ENCODE assay signal across 8 cellular contexts in the genomic region with DNA sequence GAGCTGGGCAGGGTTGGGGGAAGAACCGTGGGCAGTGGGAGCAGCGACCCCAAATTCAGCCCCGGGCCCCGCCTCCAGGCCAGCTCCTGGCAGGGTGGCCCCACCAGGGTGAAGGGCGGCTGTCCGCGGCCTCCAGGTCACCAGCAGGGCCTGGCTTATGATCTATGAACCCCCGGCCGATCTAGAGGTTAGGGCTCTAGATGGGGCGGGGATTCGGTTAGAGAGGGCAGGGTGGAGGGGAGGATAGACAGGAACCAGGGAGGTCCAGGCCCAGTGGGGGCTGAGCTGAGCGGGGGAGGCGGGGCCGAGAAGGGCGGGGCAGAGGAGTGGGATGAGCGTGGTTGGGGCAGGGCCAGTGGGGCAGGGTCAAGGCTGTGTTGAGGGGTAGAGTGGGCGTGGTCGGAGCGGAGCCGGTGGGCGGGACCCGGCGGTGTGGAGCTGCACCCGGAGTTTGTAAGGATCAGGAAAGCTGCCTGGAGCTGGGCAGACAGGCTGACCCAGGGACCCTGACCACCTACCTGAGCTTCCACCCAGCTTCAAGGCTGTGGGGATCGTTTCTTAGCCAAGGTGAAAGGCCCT. TPM values are rescaled to one million over a fixed set of nuclear protein-coding genes. Genes with fewer than 3 reads are reported as not detected.
A peak's percentile ranks its signal among the peaks of the same experiment; 100 is the strongest.
DNase-seq lines count a peak whose midpoint lies in the region; ATAC-seq and TF ChIP-seq lines count a peak whose summit lies in the region.

No MANE protein-coding gene starts in this region.

- H3K36me3 ChIP-seq in BLaER1: no peaks in the 10 kb centered on the region
- H3K36me3 ChIP-seq in Peyer's patch: no peaks in the 10 kb centered on the region
- H3K36me3 ChIP-seq in brain microvascular endothelial cell (replicated peaks): no peaks in the 10 kb centered on the region

- H3K4me3 ChIP-seq in BLaER1 (peak overlapping the region; percentile 42), Peyer's patch (peak overlapping the region in 3 of 4 donors; percentile 26 to 43 (median 38)), brain microvascular endothelial cell (ENCODE audit: low read depth, low read length) (peak overlapping the region; percentile 37)

- H3K4me2 ChIP-seq in BLaER1: peak overlapping the region; percentile 68

- peak in 1 of 2 donors; percentile 50 for TF ChIP-seq POLR2A in Peyer's patch (IDR thresholded peaks at IDR 0.05)

- no peak overlapping the region for H3K9ac ChIP-seq in BLaER1

- DNase-seq in Peyer's patch (peak; percentile 57 to 93 (median 91)), brain microvascular endothelial cell (peak; percentile 26), iPS-NIHi7 (ENCODE audit: extremely low spot score) (peak; percentile 100), smooth muscle cell of the brain vasculature (ENCODE audit: low read depth, low spot score) (peak; percentile 4), HuH-7 (ENCODE audit: low spot score) (no peak)

- no peaks in the 10 kb centered on the region for H3K9me3 ChIP-seq in BLaER1
- no peaks in the 10 kb centered on the region for H3K9me3 ChIP-seq in Peyer's patch

- H4K20me1 ChIP-seq in BLaER1: no peaks in the 10 kb centered on the region

- H3K27ac ChIP-seq in BLaER1 (no peak overlapping the region), Peyer's patch (peak overlapping the region; percentile 49 to 88 (median 64)), brain microvascular endothelial cell (no peak overlapping the region)

- H3K27me3 ChIP-seq in BLaER1 (no peaks in the 10 kb centered on the region), Peyer's patch (no peaks in the 10 kb centered on the region), brain microvascular endothelial cell (replicated peaks) (no peaks in the 10 kb centered on the region)

- in situ Hi-C loops in brain microvascular endothelial cell (cut with HindIII; ENCODE audit: low pct_ligation_motif_present, low sequenced_read_pairs): no loop called here

- H3K4me1 ChIP-seq in BLaER1 (peaks cover 51% of the 10 kb centered on the region), Peyer's patch (peaks cover 0 to 17% (median 3%) of the 10 kb centered on the region in 4 donors)

- ATAC-seq in GM21529 (IDR thresholded peaks at IDR 0.05; ENCODE audit: unreplicated experiment) (no peak), GM21390 (IDR thresholded peaks at IDR 0.05; ENCODE audit: unreplicated experiment) (no peak)

- TF ChIP-seq CTCF in Peyer's patch (IDR thresholded peaks at IDR 0.05) (peak in 1 of 6 experiments; percentile 7), brain microvascular endothelial cell (IDR thresholded peaks at IDR 0.05; ENCODE audit: low read depth, low read length, missing control alignments) (no peak)

RNA-seq across cellular contexts. Expression of gene OBP2B, which starts 29.3 kb away (rescaled TPM):
- not detected for total RNA-seq in Peyer's patch

RNA-seq across cellular contexts. Expression of gene ABO, which starts 36.6 kb away (rescaled TPM):
- 100 to 1,000 TPM in 2 of 4 donors, 10 to 100 TPM in 2; 43.7 to 283 (median 148) TPM for total RNA-seq in Peyer's patch

Comparison
In these comparisons a context has a peak if more than half of its experiments do, and no peak if none do; other contexts are left out.
1. H3K27ac ChIP-seq: peak in Peyer's patch (4 of 4); none in BLaER1 (single experiment) and brain microvascular endothelial cell (single experiment).
2. Peak in every context shown above with its lines, with median percentiles within 50 percentile points of each other: H3K4me3 ChIP-seq.